ENCODE assay signal across 1 cellular context in the genomic region with DNA sequence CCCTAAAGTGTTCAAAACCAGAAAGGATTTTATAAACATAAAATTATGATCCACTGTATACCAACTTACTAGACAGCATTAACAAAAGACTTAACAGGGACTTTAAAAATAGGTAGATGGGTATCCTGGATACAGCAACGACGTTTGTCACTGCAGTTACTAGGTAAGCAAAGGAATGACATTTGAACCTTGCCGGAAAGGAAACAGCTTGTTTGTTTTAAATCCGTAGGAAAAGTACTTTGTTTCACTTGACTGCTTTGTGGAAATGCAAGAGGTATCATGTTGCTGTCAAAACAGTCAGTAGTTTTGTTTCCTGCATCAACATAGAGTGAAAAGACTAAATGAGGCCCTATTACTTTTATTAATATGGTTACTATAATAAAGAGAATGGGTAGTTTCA.
TF ChIP-seq lines count a peak whose summit lies in the region.

No MANE protein-coding gene starts in this region.

TF ChIP-seq in GM23338, 12 proteins besides CTCF, POLR2A, EP300 and RAD21 (continued from another document):
- no peak for TF ChIP-seq REST (IDR thresholded peaks at IDR 0.05; ENCODE audit: unreplicated experiment)
- no peak for TF ChIP-seq POLR2AphosphoS5 (IDR thresholded peaks at IDR 0.05; ENCODE audit: low read depth)
- TF ChIP-seq ZNF462 (CRISPR knock-in tag; IDR thresholded peaks at IDR 0.05), result no peak
- no peak for TF ChIP-seq ZNF331 (CRISPR knock-in tag; IDR thresholded peaks at IDR 0.05; ENCODE audit: low read depth)
- TF ChIP-seq NANOG (IDR thresholded peaks at IDR 0.05; ENCODE audit: borderline replicate concordance), result no peak
- TF ChIP-seq JUNB (IDR thresholded peaks at IDR 0.05; ENCODE audit: unreplicated experiment), result no peak
TF ChIP-seq in GM23338: peak in this region for 0.
